Comparison of ENCODE assay signal across 8 cellular contexts in genomic region chr3:52532517-52532837, GRCh38. TPM values are rescaled to one million over a fixed set of nuclear protein-coding genes. Genes with fewer than 3 reads are reported as not detected.
DNase-seq lines count a peak whose midpoint lies in the region; ATAC-seq and TF ChIP-seq lines count a peak whose summit lies in the region.

No MANE protein-coding gene starts in this region.

- H3K27ac ChIP-seq in RWPE2 (ENCODE audit: poor library complexity, severe bottlenecking) (peak overlapping the region; percentile 73), dorsolateral prefrontal cortex (peak overlapping the region in 40 of 59 donors; percentile 1 to 84 (median 44))

- peak; percentile 68 for DNase-seq in activated effector memory CD4-positive, alpha-beta T cell treated with anti-CD3 and anti-CD28 coated beads, Interleukin-2, amount 50 U/mL, for 16 hours
- no peak for DNase-seq in activated effector memory CD4-positive, alpha-beta T cell treated with Interleukin-2 at 50 U/mL for 16 hours
- DNase-seq in RWPE2 (ENCODE audit: low spot score) (peak; percentile 65), dorsolateral prefrontal cortex (peak in 2 of 10 donors; percentile 31 to 36), G401 (ENCODE audit: low spot score) (no peak)
- DNase-seq in effector CD4-positive, alpha-beta T cell, result no peak

- TF ChIP-seq CTCF in RWPE2 (IDR thresholded peaks at IDR 0.05; ENCODE audit: poor library complexity, severe bottlenecking), result no peak
- no peak for TF ChIP-seq CTCF in dorsolateral prefrontal cortex (IDR thresholded peaks at IDR 0.05 in 54 of 56, conservative IDR thresholded peaks at IDR 0.05 in 2 of 56; ENCODE audit: low read depth in 1 of 56, partially characterized antibody in 56 of 56)

- peaks cover 5% of the 10 kb centered on the region for H3K4me1 ChIP-seq in RWPE2 (ENCODE audit: insufficient read depth, poor library complexity, severe bottlenecking)
- H3K4me1 ChIP-seq in mononuclear cell (ENCODE audit: insufficient read depth, low read length), result peaks cover 32% of the 10 kb centered on the region

- ATAC-seq in RWPE2 (ENCODE audit: low read depth) (no peak), HG03432 (IDR thresholded peaks at IDR 0.05; ENCODE audit: unreplicated experiment) (no peak)

- H3K4me3 ChIP-seq in RWPE2 (ENCODE audit: severe bottlenecking) (peak overlapping the region; percentile 88), dorsolateral prefrontal cortex (peak overlapping the region in 56 of 59 donors; percentile 36 to 75 (median 61)), mononuclear cell (ENCODE audit: low read length) (peak overlapping the region; percentile 39)

- H3K36me3 ChIP-seq in RWPE2 (ENCODE audit: low read depth), result peaks cover 13% of the 10 kb centered on the region

- intact Hi-C loops in dorsolateral prefrontal cortex (cut with DNase I), result loop anchor here (5.0 to 10.0 kb wide), 3 partner anchors 58 to 125 kb away; no protein-coding TSS in a partner anchor

- H3K27me3 ChIP-seq in RWPE2 (ENCODE audit: insufficient read depth, poor library complexity, severe bottlenecking), result no peaks in the 10 kb centered on the region
- no peaks in the 10 kb centered on the region for H3K27me3 ChIP-seq in dorsolateral prefrontal cortex
- H3K27me3 ChIP-seq in mononuclear cell (ENCODE audit: insufficient read depth, low read length), result no peaks in the 10 kb centered on the region

- in situ Hi-C loops in G401 (cut with HindIII; ENCODE audit: low sequenced_read_pairs), result no loop called here

- no peaks in the 10 kb centered on the region for H3K9me3 ChIP-seq in RWPE2 (ENCODE audit: severe bottlenecking)
- no peaks in the 10 kb centered on the region for H3K9me3 ChIP-seq in mononuclear cell (ENCODE audit: low read depth, low read length)

RNA-seq across cellular contexts. Expression of gene NT5DC2, which starts 1.2 kb away (rescaled TPM):
- total RNA-seq in dorsolateral prefrontal cortex, result 10 to 100 TPM; 10.8 to 61.6 (median 20.5) TPM
- total RNA-seq in mononuclear cell, result 0.73 TPM
- 36.9 and 53.2 TPM in 2 replicates for total RNA-seq in G401 (2014; rRNA removed; shearing (Covaris generic))

RNA-seq across cellular contexts. Expression of gene UQCC5, which starts 3.9 kb away (rescaled TPM):
- total RNA-seq in dorsolateral prefrontal cortex (10 to 100 TPM in 77 of 120 experiments, 1 to 10 TPM in 43; 4.8 to 19.1 (median 10.9) TPM), mononuclear cell (1.2 TPM)
- 4.2 and 48.9 TPM in 2 replicates for total RNA-seq in G401 (2014; rRNA removed; shearing (Covaris generic))

RNA-seq across cellular contexts. Expression of gene STAB1, which starts 37.3 kb away (rescaled TPM):
- total RNA-seq in dorsolateral prefrontal cortex (100 to 1,000 TPM in 4 of 120 experiments, 10 to 100 TPM in 113, 1 to 10 TPM in 3; 7.9 to 229 (median 32.7) TPM), mononuclear cell (42.6 TPM)
- total RNA-seq in G401 (2014; rRNA removed; shearing (Covaris generic)), result not detected in 2 replicates

Comparison
In these comparisons a context has a peak if more than half of its experiments do, and no peak if none do; other contexts are left out.
1. DNase-seq: peak in activated effector memory CD4-positive, alpha-beta T cell treated with anti-CD3 and anti-CD28 coated beads, Interleukin-2, amount 50 U/mL, for 16 hours (single experiment) and RWPE2 (single experiment); none in activated effector memory CD4-positive, alpha-beta T cell treated with Interleukin-2 at 50 U/mL for 16 hours (single experiment), G401 (single experiment) and effector CD4-positive, alpha-beta T cell (single experiment).
2. Peak in every context shown above with its lines, with median percentiles within 50 percentile points of each other: H3K4me3 ChIP-seq.